ENCODE assay signal across 6 cellular contexts in genomic region chr11:64869571-64870175, GRCh38. TPM values are rescaled to one million over a fixed set of nuclear protein-coding genes. Genes with fewer than 3 reads are reported as not detected.
DNase-seq lines count a peak whose midpoint lies in the region; ATAC-seq lines count a peak whose summit lies in the region.

No MANE protein-coding gene starts in this region.

- H3K27me3 ChIP-seq in BLaER1 (no peaks in the 10 kb centered on the region), layer of hippocampus (ENCODE audit: control insufficient read depth, insufficient read depth, low read length) (no peaks in the 10 kb centered on the region)

- peak overlapping the region; percentile 97 for H3K4me2 ChIP-seq in BLaER1

- peak overlapping the region; percentile 92 for H3K27ac ChIP-seq in BLaER1
- peak overlapping the region; percentile 53 for H3K27ac ChIP-seq in layer of hippocampus (ENCODE audit: low read depth, low read length)

- no peaks in the 10 kb centered on the region for H3K9me3 ChIP-seq in BLaER1

- peaks cover 60% of the 10 kb centered on the region for H3K36me3 ChIP-seq in BLaER1

- peaks cover 100% of the 10 kb centered on the region for H3K4me1 ChIP-seq in BLaER1

- peak; percentile 77 for DNase-seq in SK-N-DZ (ENCODE audit: low spot score)

- H3K4me3 ChIP-seq in BLaER1 = peak overlapping the region; percentile 59

- peak overlapping the region; percentile 81 for H3K9ac ChIP-seq in BLaER1

- ATAC-seq in GM21390 (IDR thresholded peaks at IDR 0.05; ENCODE audit: unreplicated experiment) (no peak), GM19023 (IDR thresholded peaks at IDR 0.05; ENCODE audit: unreplicated experiment) (no peak), GM21529 (IDR thresholded peaks at IDR 0.05; ENCODE audit: unreplicated experiment) (no peak)

- peaks cover 70% of the 10 kb centered on the region for H4K20me1 ChIP-seq in BLaER1

RNA-seq across cellular contexts. Expression of gene EHD1, which starts 8.7 kb away (rescaled TPM):
- 28.2 TPM in 2 replicates for polyA plus RNA-seq in SK-N-DZ (2014; cell fraction: cytosol; rRNA removed)
- polyA plus RNA-seq in SK-N-DZ (2014; cell fraction: nucleus; rRNA removed) = 8.5 and 14.2 TPM in 2 replicates

RNA-seq across cellular contexts. Expression of gene CDC42BPG, which starts 25.2 kb away (rescaled TPM):
- polyA plus RNA-seq in SK-N-DZ (2014; cell fraction: cytosol; rRNA removed) = 0.17 and 0.73 TPM in 2 replicates
- polyA plus RNA-seq in SK-N-DZ (2014; cell fraction: nucleus; rRNA removed) = 1.4 and 1.8 TPM in 2 replicates

RNA-seq across cellular contexts. Expression of gene ATG2A, which starts 47.3 kb away (rescaled TPM):
- polyA plus RNA-seq in SK-N-DZ (2014; cell fraction: cytosol; rRNA removed) = 5.0 and 5.6 TPM in 2 replicates
- 18.2 and 29.8 TPM in 2 replicates for polyA plus RNA-seq in SK-N-DZ (2014; cell fraction: nucleus; rRNA removed)

RNA-seq across cellular contexts. Expression of gene PPP2R5B, which starts 54.8 kb away (rescaled TPM):
- polyA plus RNA-seq in SK-N-DZ (2014; cell fraction: cytosol; rRNA removed) = 4.8 and 5.5 TPM in 2 replicates
- 10.7 and 18.2 TPM in 2 replicates for polyA plus RNA-seq in SK-N-DZ (2014; cell fraction: nucleus; rRNA removed)

RNA-seq across cellular contexts. Expression of gene MEN1, which starts 59.3 kb away (rescaled TPM):
- polyA plus RNA-seq in SK-N-DZ (2014; cell fraction: cytosol; rRNA removed) = 21.2 and 26.8 TPM in 2 replicates
- polyA plus RNA-seq in SK-N-DZ (2014; cell fraction: nucleus; rRNA removed) = 40.7 and 64.0 TPM in 2 replicates
